8 cellular contexts compared by ENCODE assay signal in genomic region chr20:62873681-62874031, GRCh38. TPM values are rescaled to one million over a fixed set of nuclear protein-coding genes. Genes with fewer than 3 reads are reported as not detected.
DNase-seq lines count a peak whose midpoint lies in the region; ATAC-seq, FAIRE-seq and TF ChIP-seq lines count a peak whose summit lies in the region.
"Not testable (repeated sequence)": the region's sequence is repeated elsewhere in the genome, so short reads cannot be mapped to it uniquely, and the experiment has no call there.

No MANE protein-coding gene starts in this region.

- ATAC-seq in right lobe of liver, result not testable (repeated sequence)

- POLR2A ChIA-PET in RWPE1 (lab: Yijun Ruan, JAX; ENCODE audit: low non-redundant PET), result not testable (repeated sequence)

- CTCF ChIA-PET in RWPE1 (lab: Yijun Ruan, JAX), result interaction anchor here (0.6 to 3.4 kb wide), 6 partner anchors 25 to 373 kb away, joined by 3 to 26 read pairs (median 4); no protein-coding TSS in a partner anchor

- peak overlapping the region; percentile 31 for H3K27ac ChIP-seq in RWPE1
- H3K27ac ChIP-seq in right lobe of liver; small intestine (ENCODE audit: low read depth in 1 of 2, low read length in 1 of 2): not testable (repeated sequence)

- H3K9me3 ChIP-seq in right lobe of liver; small intestine (ENCODE audit: control insufficient read depth, low read depth): not testable (repeated sequence)

- intact Hi-C loops in right lobe of liver (cut with DNase I), result loop anchor here in 1 of 2 donors (10.0 kb wide), 1 partner anchor 131 kb away; the partner anchor contains the start of gene BHLHE23

- not testable (repeated sequence) for H3K4me1 ChIP-seq in right lobe of liver; small intestine (ENCODE audit: control insufficient read depth in 2 of 2, insufficient read depth in 1 of 2, low read depth in 1 of 2, low read length in 1 of 2)

- H3K36me3 ChIP-seq in right lobe of liver; small intestine (ENCODE audit: control insufficient read depth in 2 of 2, insufficient read depth in 2 of 2, low read length in 2 of 2): not testable (repeated sequence)

- not testable (repeated sequence) for H3K4me3 ChIP-seq in epithelial cell of proximal tubule (ENCODE audit: low read depth, low read length); right lobe of liver; small intestine (ENCODE audit: low read depth in 1 of 2, low read length in 2 of 2)

- not testable (repeated sequence) for FAIRE-seq in small intestine (lab: Jason Lieb, UNC)

- not testable (repeated sequence) for TF ChIP-seq POLR2A in right lobe of liver (IDR thresholded peaks at IDR 0.05)

- DNase-seq in AG09319 (ENCODE audit: extremely low read depth, low read depth); RWPE1 (ENCODE audit: low spot score); epithelial cell of proximal tubule (ENCODE audit: low read depth): not testable (repeated sequence)
- DNase-seq in NCI-H1092 (lab: John Stamatoyannopoulos, UW) (peak; percentile 10), right lobe of liver (peak in 2 of 3 donors; percentile 68 to 71), small intestine (peak; percentile 58)
- DNase-seq in activated T-cell treated with anti-CD3 and anti-CD28 coated beads, Interleukin-2, amount 50 U/mL, for 48 hours, result peak; percentile 51 to 56

- not testable (repeated sequence) for H3K27me3 ChIP-seq in right lobe of liver; small intestine (ENCODE audit: control insufficient read depth in 2 of 2, insufficient read depth in 2 of 2, low read length in 2 of 2)

- TF ChIP-seq CTCF in AG09319 (IDR thresholded peaks at IDR 0.05; ENCODE audit: low read depth, low read length), result peak; percentile 48
- TF ChIP-seq CTCF in GM12874 (IDR thresholded peaks at IDR 0.05; ENCODE audit: insufficient read depth, low read depth, low read length), result peak; percentile 42; the same call in 1 of the 2 replicates
- peak; percentile 81 for TF ChIP-seq CTCF in RWPE1 (conservative IDR thresholded peaks at IDR 0.05; ENCODE audit: low read depth)
- TF ChIP-seq CTCF in epithelial cell of proximal tubule (conservative IDR thresholded peaks at IDR 0.05; ENCODE audit: low read depth, low read length), result peak; percentile 54
- TF ChIP-seq CTCF in right lobe of liver (IDR thresholded peaks at IDR 0.05), result peak; percentile 39 to 61 (median 56)

- 3% methylated on average over 12 of the region's 15 CpGs for WGBS in right lobe of liver (ENCODE audit: insufficient coverage, low coverage, low lambda C conversion rate, missing lambda C conversion rate)
- WGBS in small intestine, 3 donors, result 5 to 8% (median 7%) methylated on average over 14 to 15 of the region's 15 CpGs

RNA-seq across cellular contexts. Expression of gene TCFL5, which starts 12.0 kb away (rescaled TPM):
- 5.7 and 7.2 TPM in 2 replicates for total RNA-seq in epithelial cell of proximal tubule
- total RNA-seq in right lobe of liver, result 1 to 10 TPM; 2.9 to 5.1 (median 3.9) TPM
- 1 to 10 TPM; 4.5 to 5.7 (median 4.7) TPM for polyA plus RNA-seq in small intestine

RNA-seq across cellular contexts. Expression of gene DIDO1, which starts 52.6 kb away (rescaled TPM):
- 26.9 and 32.3 TPM in 2 replicates for total RNA-seq in epithelial cell of proximal tubule
- 10 to 100 TPM; 18.3 to 28.1 (median 21.1) TPM for total RNA-seq in right lobe of liver
- 10 to 100 TPM; 11.6 to 19.2 (median 12.3) TPM for polyA plus RNA-seq in small intestine

RNA-seq across cellular contexts. Expression of gene COL9A3, which starts 56.8 kb away (rescaled TPM):
- total RNA-seq in epithelial cell of proximal tubule (2.8 and 4.6 TPM in 2 replicates), right lobe of liver (1 to 10 TPM; 1.5 to 7.6 (median 3.5) TPM)
- polyA plus RNA-seq in small intestine, result 10 to 100 TPM in 1 of 3 donors, 1 to 10 TPM in 2; 5.1 to 12.7 (median 6.7) TPM
